In genomic region chr4:55396305-55397023, GRCh38 we compare ENCODE assay signal across 8 cellular contexts. TPM values are rescaled to one million over a fixed set of nuclear protein-coding genes. Genes with fewer than 3 reads are reported as not detected.
DNase-seq lines count a peak whose midpoint lies in the region; ATAC-seq and TF ChIP-seq lines count a peak whose summit lies in the region.

No MANE protein-coding gene starts in this region.

- H4K20me1 ChIP-seq in BLaER1 treated with 17β-estradiol and CSF1 and Interleukin-3, amounts not matched to agents 10 nM and 100 nM = peaks cover 44 to 55% (median 51%) of the 10 kb centered on the region in 11 experiments

- in situ Hi-C loops in SK-MEL-5 (cut with HindIII; ENCODE audit: low pct_unique_long_range_greater_than_20kb, low sequenced_read_pairs) = no loop called here

- no peaks in the 10 kb centered on the region for H3K9me3 ChIP-seq in BLaER1 treated with 17β-estradiol and CSF1 and Interleukin-3, amounts not matched to agents 10 nM and 100 nM (replicated peaks in 1 of 11)
- no peaks in the 10 kb centered on the region for H3K9me3 ChIP-seq in right atrium auricular region

- no peaks in the 10 kb centered on the region for H3K27me3 ChIP-seq in BLaER1 treated with 17β-estradiol and CSF1 and Interleukin-3, amounts not matched to agents 10 nM and 100 nM
- H3K27me3 ChIP-seq in right atrium auricular region = no peaks in the 10 kb centered on the region

- H3K27ac ChIP-seq in BLaER1 treated with 17β-estradiol and CSF1 and Interleukin-3, amounts not matched to agents 10 nM and 100 nM = peak overlapping the region; percentile 94 to 99 (median 96)
- H3K27ac ChIP-seq in right atrium auricular region = peak overlapping the region; percentile 98 to 99

- H3K36me3 ChIP-seq in BLaER1 treated with 17β-estradiol and CSF1 and Interleukin-3, amounts not matched to agents 10 nM and 100 nM = peaks cover 14 to 45% (median 39%) of the 10 kb centered on the region in 11 experiments; a peak in 20 of 22 replicates
- peaks cover 9% of the 10 kb centered on the region for H3K36me3 ChIP-seq in right atrium auricular region

- H3K4me3 ChIP-seq in BLaER1 treated with 17β-estradiol and CSF1 and Interleukin-3, amounts not matched to agents 10 nM and 100 nM = peak overlapping the region; percentile 88 to 100 (median 94)
- H3K4me3 ChIP-seq in right atrium auricular region = peak overlapping the region; percentile 92 to 99

- ATAC-seq in GM19025 (IDR thresholded peaks at IDR 0.05; ENCODE audit: low read depth, unreplicated experiment) (peak; percentile 23), HG03175 (IDR thresholded peaks at IDR 0.05; ENCODE audit: unreplicated experiment) (peak; percentile 28)

- peaks cover 25 to 49% (median 40%) of the 10 kb centered on the region in 10 experiments for H3K4me1 ChIP-seq in BLaER1 treated with 17β-estradiol and CSF1 and Interleukin-3, amounts not matched to agents 10 nM and 100 nM
- H3K4me1 ChIP-seq in right atrium auricular region = peaks cover 0 to 42% of the 10 kb centered on the region in 2 donors

- no peak for TF ChIP-seq CTCF in right atrium auricular region (IDR thresholded peaks at IDR 0.05)

- H3K9ac ChIP-seq in BLaER1 treated with 17β-estradiol and CSF1 and Interleukin-3, amounts not matched to agents 10 nM and 100 nM = peak overlapping the region; percentile 95 to 99 (median 97)

- peak overlapping the region; percentile 92 to 99 (median 95) for H3K4me2 ChIP-seq in BLaER1 treated with 17β-estradiol and CSF1 and Interleukin-3, amounts not matched to agents 10 nM and 100 nM

- peak; percentile 34 for DNase-seq in SK-MEL-5 (ENCODE audit: low read depth, low spot score)
- peak in 30 of 58 donors; percentile 11 to 75 (median 30) for DNase-seq in anterior cingulate cortex (lab: John Stamatoyannopoulos, UW)
- peak; percentile 59 for DNase-seq in right atrium auricular region (ENCODE audit: low spot score)
- peak; percentile 86 for DNase-seq in retina
- DNase-seq in GOT3 (lab: John Stamatoyannopoulos, UW) = no peak

RNA-seq across cellular contexts. Expression of gene TMEM165, which starts 0.7 kb away (rescaled TPM):
- 112 and 117 TPM in 2 replicates for total RNA-seq in SK-MEL-5 (2014; rRNA removed; shearing (Covaris generic))
- polyA plus RNA-seq in SK-MEL-5 (2015; cell fraction: cytosol; rRNA removed) = 113 and 146 TPM in 2 replicates
- polyA plus RNA-seq in SK-MEL-5 (2015; cell fraction: nucleus; rRNA removed) = 71.9 and 124 TPM in 2 replicates
- total RNA-seq in right atrium auricular region = 10 to 100 TPM; 75.5 to 90.1 TPM

RNA-seq across cellular contexts. Expression of gene SRD5A3, which starts 50.4 kb away (rescaled TPM):
- total RNA-seq in SK-MEL-5 (2014; rRNA removed; shearing (Covaris generic)) = 37.1 and 37.8 TPM in 2 replicates
- polyA plus RNA-seq in SK-MEL-5 (2015; cell fraction: cytosol; rRNA removed) = 13.0 and 22.4 TPM in 2 replicates
- polyA plus RNA-seq in SK-MEL-5 (2015; cell fraction: nucleus; rRNA removed) = 2.0 and 2.8 TPM in 2 replicates
- 1 to 10 TPM; 6.0 to 8.3 TPM for total RNA-seq in right atrium auricular region
